Comparison of ENCODE assay signal across 27 cellular contexts in the genomic region with DNA sequence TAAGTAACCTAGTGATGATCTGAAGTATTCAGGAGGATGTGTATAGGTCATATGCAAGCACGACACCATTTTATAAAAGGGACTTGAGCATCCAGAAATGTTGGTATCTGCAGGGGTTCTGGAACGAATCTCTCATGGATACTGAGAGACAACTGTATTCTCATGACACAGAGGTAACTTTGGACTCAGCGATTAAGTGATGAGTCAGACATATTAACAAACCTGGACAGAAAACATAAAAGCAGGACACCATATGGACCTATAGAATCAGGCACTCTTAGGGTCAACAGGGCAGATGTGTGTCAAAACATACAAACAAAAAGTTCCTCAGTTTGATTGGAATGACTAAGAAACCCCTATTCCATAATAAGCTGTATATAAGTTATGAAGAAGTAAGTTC.
"Had no signal": no experiment of that assay in that cellular context is flagged by ENCODE, and none has a peak within 500 bp of the region (broad histone marks: within the 10 kb centered on the region; RNA-seq: fewer than 3 reads in every experiment).

No MANE protein-coding gene starts in this region.

- ATAC-seq: activated CD4-positive, alpha-beta T cell treated with anti-CD3 and anti-CD28 coated beads for 36 hours; activated CD8-positive, alpha-beta memory T cell treated with anti-CD3 and anti-CD28 coated beads, Interleukin-2, amount 10 ng/mL, durations not matched to agents 7 days and 5 days; activated CD8-positive, alpha-beta T cell treated with anti-CD3 and anti-CD28 coated beads, Interleukin-2, amount 10 ng/mL, durations not matched to agents 7 days and 5 days; activated naive CD8-positive, alpha-beta T cell treated with anti-CD3 and anti-CD28 coated beads, Interleukin-2, amount 50 U/mL, for 24 hours had no signal

- H3K4me3 ChIP-seq: ascending aorta, cardiac muscle cell, colonic mucosa had no signal

- DNase-seq: activated B cell treated with CpG ODN at 0.5 μM for 24 hours; activated CD4-positive, alpha-beta memory T cell treated with anti-CD3 and anti-CD28 coated beads, Interleukin-2, amount 10 ng/mL, durations not matched to agents 7 days and 5 days; activated CD4-positive, alpha-beta T cell treated with anti-CD3 and anti-CD28 coated beads for 36 hours; activated CD4-positive, alpha-beta T cell treated with anti-CD3 and anti-CD28 coated beads for 48 hours; activated CD4-positive, alpha-beta T cell treated with anti-CD3 and anti-CD28 coated beads, Interleukin-2, amount 10 ng/mL, durations not matched to agents 7 days and 5 days; activated CD4-positive, alpha-beta T cell treated with anti-CD3 and anti-CD28 coated beads, Interleukin-2, amount 50 U/mL, for 48 hours; activated CD4-positive, CD25-positive, alpha-beta regulatory T cell treated with anti-CD3 and anti-CD28 coated beads, Interleukin-2, amount 50 U/mL, for 72 hours; activated CD8-positive, alpha-beta memory T cell treated with anti-CD3 and anti-CD28 coated beads for 24 hours; activated CD8-positive, alpha-beta memory T cell treated with anti-CD3 and anti-CD28 coated beads, Interleukin-2, amount 10 ng/mL, durations not matched to agents 7 days and 5 days; activated CD8-positive, alpha-beta memory T cell treated with anti-CD3 and anti-CD28 coated beads, Interleukin-2, amount 50 U/mL, for 48 hours; activated CD8-positive, alpha-beta T cell treated with anti-CD3 and anti-CD28 coated beads, Interleukin-2, amount 10 ng/mL, durations not matched to agents 7 days and 5 days; activated effector memory CD4-positive, alpha-beta T cell treated with Interleukin-2 at 50 U/mL for 16 hours; activated gamma-delta T cell; activated naive CD4-positive, alpha-beta T cell treated with anti-CD3 and anti-CD28 coated beads, Interleukin-2, amount 10 ng/mL, durations not matched to agents 7 days and 5 days; activated naive CD4-positive, alpha-beta T cell treated with Interleukin-2 at 50 U/mL for 16 hours; activated naive CD8-positive, alpha-beta T cell treated with anti-CD3 and anti-CD28 coated beads, Interleukin-2, amount 10 ng/mL, durations not matched to agents 7 days and 5 days; activated naive CD8-positive, alpha-beta T cell treated with anti-CD3 and anti-CD28 coated beads, Interleukin-2, amount 50 U/mL, for 24 hours; activated T-cell treated with anti-CD3 and anti-CD28 coated beads, Interleukin-2, amount 50 U/mL, for 24 hours; activated T-cell treated with anti-CD3 and anti-CD28 coated beads, Interleukin-2, amount 50 U/mL, for 48 hours; colonic mucosa; T-helper 2 cell; T-helper 9 cell had no signal

- H3K4me1 ChIP-seq: ascending aorta, colonic mucosa had no signal

- H3K9me3 ChIP-seq: ascending aorta, colonic mucosa had no signal

- H3K27me3 ChIP-seq: ascending aorta, cardiac muscle cell, colonic mucosa had no signal

- FAIRE-seq: bronchial epithelial cell, TTC549 had no signal

- H3K27ac ChIP-seq: ascending aorta, cardiac muscle cell, colonic mucosa, VCaP had no signal

- H3K36me3 ChIP-seq: ascending aorta, cardiac muscle cell, colonic mucosa had no signal
